Comparison of ENCODE assay signal across 1 cellular context in genomic region chr17:74990581-74991105, GRCh38.
TF ChIP-seq lines count a peak whose summit lies in the region.

No MANE protein-coding gene starts in this region.

TF ChIP-seq in HCT116, 20 proteins besides CTCF, POLR2A, EP300 and RAD21:
- no peak for TF ChIP-seq ATF3 (IDR thresholded peaks at IDR 0.05)
- TF ChIP-seq ZNF274 (IDR thresholded peaks at IDR 0.05; ENCODE audit: low read depth, low read length): no peak
- TF ChIP-seq, protein P1, sequence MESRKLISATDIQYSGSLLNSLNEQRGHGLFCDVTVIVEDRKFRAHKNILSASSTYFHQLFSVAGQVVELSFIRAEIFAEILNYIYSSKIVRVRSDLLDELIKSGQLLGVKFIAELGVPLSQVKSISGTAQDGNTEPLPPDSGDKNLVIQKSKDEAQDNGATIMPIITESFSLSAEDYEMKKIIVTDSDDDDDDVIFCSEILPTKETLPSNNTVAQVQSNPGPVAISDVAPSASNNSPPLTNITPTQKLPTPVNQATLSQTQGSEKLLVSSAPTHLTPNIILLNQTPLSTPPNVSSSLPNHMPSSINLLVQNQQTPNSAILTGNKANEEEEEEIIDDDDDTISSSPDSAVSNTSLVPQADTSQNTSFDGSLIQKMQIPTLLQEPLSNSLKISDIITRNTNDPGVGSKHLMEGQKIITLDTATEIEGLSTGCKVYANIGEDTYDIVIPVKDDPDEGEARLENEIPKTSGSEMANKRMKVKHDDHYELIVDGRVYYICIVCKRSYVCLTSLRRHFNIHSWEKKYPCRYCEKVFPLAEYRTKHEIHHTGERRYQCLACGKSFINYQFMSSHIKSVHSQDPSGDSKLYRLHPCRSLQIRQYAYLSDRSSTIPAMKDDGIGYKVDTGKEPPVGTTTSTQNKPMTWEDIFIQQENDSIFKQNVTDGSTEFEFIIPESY (IDR thresholded peaks at IDR 0.05; ENCODE audit: extremely low read depth, insufficient replicate concordance, low read length): no peak
- TF ChIP-seq EGR1 (IDR thresholded peaks at IDR 0.05; ENCODE audit: low read depth): no peak
- no peak for TF ChIP-seq SP1 (IDR thresholded peaks at IDR 0.05; ENCODE audit: low read depth)
- TF ChIP-seq SRF (IDR thresholded peaks at IDR 0.05; ENCODE audit: low read depth): no peak
- no peak for TF ChIP-seq EZH2phosphoT487 (IDR thresholded peaks at IDR 0.05; ENCODE audit: borderline replicate concordance)
- no peak for TF ChIP-seq ZFX (IDR thresholded peaks at IDR 0.05)
- TF ChIP-seq TCF7L2 (IDR thresholded peaks at IDR 0.05; ENCODE audit: borderline replicate concordance, extremely low read depth, insufficient read depth, insufficient read length): no peak
- TF ChIP-seq, protein P2, sequence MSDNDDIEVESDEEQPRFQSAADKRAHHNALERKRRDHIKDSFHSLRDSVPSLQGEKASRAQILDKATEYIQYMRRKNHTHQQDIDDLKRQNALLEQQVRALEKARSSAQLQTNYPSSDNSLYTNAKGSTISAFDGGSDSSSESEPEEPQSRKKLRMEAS (IDR thresholded peaks at IDR 0.05): no peak
- TF ChIP-seq POLR2AphosphoS5 (IDR thresholded peaks at IDR 0.05; ENCODE audit: low read depth, low read length): no peak
- TF ChIP-seq CEBPB (IDR thresholded peaks at IDR 0.05; ENCODE audit: low read depth): no peak
- TF ChIP-seq, protein P3, sequence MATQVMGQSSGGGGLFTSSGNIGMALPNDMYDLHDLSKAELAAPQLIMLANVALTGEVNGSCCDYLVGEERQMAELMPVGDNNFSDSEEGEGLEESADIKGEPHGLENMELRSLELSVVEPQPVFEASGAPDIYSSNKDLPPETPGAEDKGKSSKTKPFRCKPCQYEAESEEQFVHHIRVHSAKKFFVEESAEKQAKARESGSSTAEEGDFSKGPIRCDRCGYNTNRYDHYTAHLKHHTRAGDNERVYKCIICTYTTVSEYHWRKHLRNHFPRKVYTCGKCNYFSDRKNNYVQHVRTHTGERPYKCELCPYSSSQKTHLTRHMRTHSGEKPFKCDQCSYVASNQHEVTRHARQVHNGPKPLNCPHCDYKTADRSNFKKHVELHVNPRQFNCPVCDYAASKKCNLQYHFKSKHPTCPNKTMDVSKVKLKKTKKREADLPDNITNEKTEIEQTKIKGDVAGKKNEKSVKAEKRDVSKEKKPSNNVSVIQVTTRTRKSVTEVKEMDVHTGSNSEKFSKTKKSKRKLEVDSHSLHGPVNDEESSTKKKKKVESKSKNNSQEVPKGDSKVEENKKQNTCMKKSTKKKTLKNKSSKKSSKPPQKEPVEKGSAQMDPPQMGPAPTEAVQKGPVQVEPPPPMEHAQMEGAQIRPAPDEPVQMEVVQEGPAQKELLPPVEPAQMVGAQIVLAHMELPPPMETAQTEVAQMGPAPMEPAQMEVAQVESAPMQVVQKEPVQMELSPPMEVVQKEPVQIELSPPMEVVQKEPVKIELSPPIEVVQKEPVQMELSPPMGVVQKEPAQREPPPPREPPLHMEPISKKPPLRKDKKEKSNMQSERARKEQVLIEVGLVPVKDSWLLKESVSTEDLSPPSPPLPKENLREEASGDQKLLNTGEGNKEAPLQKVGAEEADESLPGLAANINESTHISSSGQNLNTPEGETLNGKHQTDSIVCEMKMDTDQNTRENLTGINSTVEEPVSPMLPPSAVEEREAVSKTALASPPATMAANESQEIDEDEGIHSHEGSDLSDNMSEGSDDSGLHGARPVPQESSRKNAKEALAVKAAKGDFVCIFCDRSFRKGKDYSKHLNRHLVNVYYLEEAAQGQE (IDR thresholded peaks at IDR 0.05; ENCODE audit: low read depth): no peak
TF ChIP-seq in HCT116: peak in this region for 0.
